In the genomic region with DNA sequence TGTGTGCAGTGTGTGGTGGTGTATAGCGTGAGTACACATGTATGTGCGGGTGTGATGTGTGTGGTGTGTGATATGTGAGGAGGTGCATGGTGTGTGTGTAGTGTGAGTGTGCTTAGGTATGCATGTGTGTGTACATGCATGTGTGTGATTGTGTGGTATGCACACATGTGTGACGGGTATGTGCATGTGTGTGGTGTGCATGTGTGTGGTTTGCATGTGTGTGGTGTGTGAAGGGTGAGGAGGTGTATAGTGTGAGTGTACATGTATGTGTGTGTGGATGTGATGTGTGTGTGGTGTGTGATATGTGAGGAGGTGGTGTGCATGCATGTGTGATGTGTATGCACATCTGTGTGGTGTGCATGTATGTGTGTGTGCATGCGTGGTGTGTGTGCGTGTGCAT, we compare ENCODE assay signal across 1 cellular context.
TF ChIP-seq lines count a peak whose summit lies in the region.

No MANE protein-coding gene starts in this region.

TF ChIP-seq in HepG2, 621 proteins besides CTCF, POLR2A, EP300 and RAD21:
- TF ChIP-seq SNAPC2 (CRISPR knock-in tag; IDR thresholded peaks at IDR 0.05) (no peak), NFRKB (IDR thresholded peaks at IDR 0.05) (peak; percentile 44; the same call in 1 of the 2 replicates), IKZF1 (IDR thresholded peaks at IDR 0.05) (0 out of 2 replicates have a peak, but pooled peaks have one; percentile 43), ZNF672 (CRISPR knock-in tag; IDR thresholded peaks at IDR 0.05) (no peak), SOX6 (IDR thresholded peaks at IDR 0.05) (peak; percentile 80), SOX6 (CRISPR knock-in tag; IDR thresholded peaks at IDR 0.05) (no peak), ZNF207 (IDR thresholded peaks at IDR 0.05; ENCODE audit: borderline replicate concordance) (0 out of 2 replicates have a peak, but pooled peaks have one; percentile 12)
- TF ChIP-seq, protein P1, sequence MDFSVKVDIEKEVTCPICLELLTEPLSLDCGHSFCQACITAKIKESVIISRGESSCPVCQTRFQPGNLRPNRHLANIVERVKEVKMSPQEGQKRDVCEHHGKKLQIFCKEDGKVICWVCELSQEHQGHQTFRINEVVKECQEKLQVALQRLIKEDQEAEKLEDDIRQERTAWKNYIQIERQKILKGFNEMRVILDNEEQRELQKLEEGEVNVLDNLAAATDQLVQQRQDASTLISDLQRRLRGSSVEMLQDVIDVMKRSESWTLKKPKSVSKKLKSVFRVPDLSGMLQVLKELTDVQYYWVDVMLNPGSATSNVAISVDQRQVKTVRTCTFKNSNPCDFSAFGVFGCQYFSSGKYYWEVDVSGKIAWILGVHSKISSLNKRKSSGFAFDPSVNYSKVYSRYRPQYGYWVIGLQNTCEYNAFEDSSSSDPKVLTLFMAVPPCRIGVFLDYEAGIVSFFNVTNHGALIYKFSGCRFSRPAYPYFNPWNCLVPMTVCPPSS (IDR thresholded peaks at IDR 0.05), result 0 out of 2 replicates have a peak, but pooled peaks have one; percentile 54
- TF ChIP-seq, protein P2, sequence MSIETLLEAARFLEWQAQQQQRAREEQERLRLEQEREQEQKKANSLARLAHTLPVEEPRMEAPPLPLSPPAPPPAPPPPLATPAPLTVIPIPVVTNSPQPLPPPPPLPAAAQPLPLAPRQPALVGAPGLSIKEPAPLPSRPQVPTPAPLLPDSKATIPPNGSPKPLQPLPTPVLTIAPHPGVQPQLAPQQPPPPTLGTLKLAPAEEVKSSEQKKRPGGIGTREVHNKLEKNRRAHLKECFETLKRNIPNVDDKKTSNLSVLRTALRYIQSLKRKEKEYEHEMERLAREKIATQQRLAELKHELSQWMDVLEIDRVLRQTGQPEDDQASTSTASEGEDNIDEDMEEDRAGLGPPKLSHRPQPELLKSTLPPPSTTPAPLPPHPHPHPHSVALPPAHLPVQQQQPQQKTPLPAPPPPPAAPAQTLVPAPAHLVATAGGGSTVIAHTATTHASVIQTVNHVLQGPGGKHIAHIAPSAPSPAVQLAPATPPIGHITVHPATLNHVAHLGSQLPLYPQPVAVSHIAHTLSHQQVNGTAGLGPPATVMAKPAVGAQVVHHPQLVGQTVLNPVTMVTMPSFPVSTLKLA (IDR thresholded peaks at IDR 0.05), result peak; percentile 96
TF ChIP-seq in HepG2: peak in this region for 6.
